In genomic region chr13:33629610-33630009, GRCh38 we compare ENCODE assay signal across 8 cellular contexts.
"Had no signal": no experiment of that assay in that cellular context is flagged by ENCODE, and none has a peak within 500 bp of the region (broad histone marks: within the 10 kb centered on the region; RNA-seq: fewer than 3 reads in every experiment).

No MANE protein-coding gene starts in this region.

- H3K4me3 ChIP-seq: GM12878 had no signal

- DNase-seq: GDM1, GF-D8 had no signal

- ATAC-seq: GM12878 had no signal

- FAIRE-seq: G401.6, GM12878, GM12891, GM12892, GM18507, GM19239 had no signal
